In the genomic region with DNA sequence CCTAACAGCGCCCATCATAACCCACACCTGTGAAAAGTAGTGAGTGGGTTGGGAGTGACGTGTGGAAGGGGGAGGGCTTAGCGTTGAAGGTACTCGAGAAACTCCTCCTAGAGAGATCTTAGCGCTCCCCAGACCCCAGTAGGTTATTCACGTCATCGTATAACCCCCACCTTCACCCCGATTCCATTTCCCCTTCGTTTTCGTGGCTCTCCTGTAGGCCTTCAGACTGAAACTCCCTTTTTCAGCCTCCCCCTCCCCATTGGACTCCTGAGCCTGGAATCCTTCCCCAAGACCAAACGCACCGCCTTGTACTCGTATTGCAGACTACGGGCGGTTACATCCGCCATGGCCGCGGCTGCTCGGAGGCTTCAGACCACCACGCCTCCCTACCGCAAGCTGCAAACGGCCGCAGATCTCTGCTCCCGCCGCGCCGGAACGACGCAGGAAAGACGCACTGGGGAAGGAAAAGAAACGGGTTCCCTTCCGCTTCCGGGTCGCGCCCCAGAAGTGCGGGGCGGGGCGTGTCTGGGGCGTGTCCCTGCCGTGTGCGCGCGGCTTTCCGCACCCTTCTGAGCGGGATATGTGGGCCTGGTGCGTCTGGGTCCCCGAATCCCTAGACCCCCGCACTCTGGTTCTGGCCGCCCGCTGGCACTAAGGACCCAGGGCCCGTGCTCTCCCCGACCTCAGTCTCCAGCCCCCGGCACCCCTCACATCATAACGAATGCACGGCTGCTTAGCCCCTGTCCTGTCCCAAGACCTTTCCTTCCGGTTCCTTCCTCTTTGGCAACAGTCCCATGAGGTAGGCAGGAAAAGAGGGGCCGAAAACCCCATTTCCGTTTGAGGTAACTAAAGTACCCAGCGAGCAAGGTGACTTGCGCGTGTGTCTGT, we compare ENCODE assay signal across 8 cellular contexts. TPM values are rescaled to one million over a fixed set of nuclear protein-coding genes. Genes with fewer than 3 reads are reported as not detected.
DNase-seq lines count a peak whose midpoint lies in the region; ATAC-seq and TF ChIP-seq lines count a peak whose summit lies in the region.

Gene SNRNP200, minus strand, starts transcription at position 456 of the 888 bp plus-strand sequence. Its CDS starts 109 bp downstream, at position 347.

- H3K27me3 ChIP-seq in AG04450 (ENCODE audit: control insufficient read depth, insufficient read depth, low read length) (no peaks in the 10 kb centered on the region), WERI-Rb-1 (ENCODE audit: insufficient read depth, low read depth, severe bottlenecking) (no peaks in the 10 kb centered on the region), iPS-20b (ENCODE audit: insufficient read depth, low read length) (no peaks in the 10 kb centered on the region), skeletal muscle tissue (ENCODE audit: control insufficient read depth in 3 of 3, insufficient read depth in 3 of 3, low read length in 3 of 3) (no peaks in the 10 kb centered on the region)

- H3K4me3 ChIP-seq in AG04450 (ENCODE audit: low read depth, low read length), result peak within 1 kb of the TSS; percentile 99
- H3K4me3 ChIP-seq in WERI-Rb-1 (ENCODE audit: low read depth, low read length), result peak within 1 kb of the TSS; percentile 95
- peak within 1 kb of the TSS; percentile 99 for H3K4me3 ChIP-seq in iPS-20b (ENCODE audit: low read length)
- H3K4me3 ChIP-seq in skeletal muscle tissue (ENCODE audit: low read length in 3 of 3), result peak within 1 kb of the TSS; percentile 97 to 100 (median 100)

- H3K9ac ChIP-seq in iPS-20b (ENCODE audit: low read depth, low read length), result peak within 1 kb of the TSS; percentile 98
- peak within 1 kb of the TSS; percentile 93 to 98 (median 96) for H3K9ac ChIP-seq in skeletal muscle tissue (ENCODE audit: low read depth in 1 of 3, low read length in 3 of 3)

- POLR2A ChIA-PET in AG04450 (lab: Yijun Ruan, JAX), result interaction anchor here (1.2 kb wide), 1 partner anchor 20 kb away, joined by 3 read pairs; the partner anchor contains the start of gene ITPRIPL1

- DNase-seq in AG04450 (ENCODE audit: low read depth, low spot score) (no peak), NCI-H2227 treated with DMSO at 0.1 percent for 48 hours (lab: John Stamatoyannopoulos, UW) (peak; percentile 94), WERI-Rb-1 (peak; percentile 89), T47D (ENCODE audit: low read depth in 1 of 2, low spot score in 1 of 2) (peak; percentile 41 to 88)

- H3K27ac ChIP-seq in AG04450 (ENCODE audit: low read depth, low read length), result peak within 1 kb of the TSS; percentile 57
- H3K27ac ChIP-seq in WERI-Rb-1, result peak within 1 kb of the TSS; percentile 94
- H3K27ac ChIP-seq in iPS-20b (ENCODE audit: low read length), result peak within 1 kb of the TSS; percentile 79
- H3K27ac ChIP-seq in skeletal muscle tissue (ENCODE audit: low read depth, low read length), result peak within 1 kb of the TSS; percentile 79

- CTCF ChIA-PET in AG04450 (lab: Charles Lee), result interaction anchor here (1.4 kb wide), 1 partner anchor 204 kb away, joined by 3 read pairs; no protein-coding TSS in a partner anchor

- H3K4me1 ChIP-seq in iPS-20b (ENCODE audit: insufficient read depth, low read length) (peaks cover 11% of the 10 kb centered on the region), skeletal muscle tissue (ENCODE audit: control insufficient read depth in 3 of 3, insufficient read depth in 3 of 3, low read length in 3 of 3) (peaks cover 14 to 28% (median 16%) of the 10 kb centered on the region in 3 donors)

- ATAC-seq in GM18909 (IDR thresholded peaks at IDR 0.05; ENCODE audit: poor library complexity, unreplicated experiment) (peak; percentile 91), HG03159 (IDR thresholded peaks at IDR 0.05; ENCODE audit: unreplicated experiment) (peak; percentile 95)

- H3K36me3 ChIP-seq in WERI-Rb-1 (peaks cover 52% of the 10 kb centered on the region), iPS-20b (ENCODE audit: insufficient read depth, low read depth, low read length) (peaks cover 43% of the 10 kb centered on the region), skeletal muscle tissue (ENCODE audit: control insufficient read depth in 3 of 3, insufficient read depth in 3 of 3, low read length in 3 of 3) (peaks cover 28 to 34% (median 33%) of the 10 kb centered on the region in 3 donors)

- TF ChIP-seq CTCF in AG04450 (IDR thresholded peaks at IDR 0.05; ENCODE audit: low read depth, low read length) (no peak), WERI-Rb-1 (IDR thresholded peaks at IDR 0.05; ENCODE audit: low read depth, low read length) (no peak)

- H3K9me3 ChIP-seq in AG04450 (ENCODE audit: control insufficient read depth, insufficient read depth, low read length), result no peaks in the 10 kb centered on the region
- no peaks in the 10 kb centered on the region for H3K9me3 ChIP-seq in WERI-Rb-1 (ENCODE audit: severe bottlenecking)
- no peaks in the 10 kb centered on the region for H3K9me3 ChIP-seq in iPS-20b (ENCODE audit: insufficient read depth, low read depth, low read length)
- no peaks in the 10 kb centered on the region for H3K9me3 ChIP-seq in skeletal muscle tissue (ENCODE audit: control insufficient read depth in 3 of 3, low read length in 3 of 3)

- in situ Hi-C loops in T47D (cut with HindIII; ENCODE audit: low pct_unique_long_range_greater_than_20kb, low sequenced_read_pairs), result no loop called here

RNA-seq across cellular contexts. Expression of gene SNRNP200, which starts in this region (rescaled TPM):
- polyA plus RNA-seq in AG04450 (2011; rRNA removed), result 99.0 and 136 TPM in 2 replicates
- polyA minus RNA-seq in AG04450 (2011; rRNA and poly(A)+ RNA removed), result 231 and 300 TPM in 2 replicates
- 60.5 TPM for total RNA-seq in skeletal muscle tissue
